1 cellular context compared by ENCODE assay signal in the genomic region with DNA sequence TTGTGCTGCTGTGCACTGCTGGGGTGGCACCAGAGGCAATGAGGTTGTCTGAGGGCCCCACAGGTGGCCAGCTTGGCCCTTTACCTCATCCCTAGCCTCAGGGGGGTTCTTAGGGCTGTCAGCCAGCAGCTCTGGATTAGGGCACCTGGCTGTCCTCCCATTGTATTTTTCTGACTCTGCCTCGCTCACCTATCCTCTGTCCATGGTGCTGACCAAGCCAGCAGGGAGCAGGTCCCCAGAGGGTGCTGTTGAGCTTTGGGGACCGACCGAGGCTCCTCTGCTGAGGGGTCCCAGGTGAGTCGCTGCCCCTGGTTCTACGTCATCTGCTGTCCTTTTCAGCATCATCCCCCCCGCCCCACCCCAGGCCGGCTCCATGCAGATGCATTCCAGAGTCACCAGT.
TF ChIP-seq lines count a peak whose summit lies in the region.

No MANE protein-coding gene starts in this region.

TF ChIP-seq in A549, 52 proteins besides CTCF, POLR2A, EP300 and RAD21 (continued from another document):
- TF ChIP-seq REST (IDR thresholded peaks at IDR 0.05): peak; percentile 22; the same call in 1 of the 2 replicates
